ENCODE assay signal across 31 cellular contexts in the genomic region with DNA sequence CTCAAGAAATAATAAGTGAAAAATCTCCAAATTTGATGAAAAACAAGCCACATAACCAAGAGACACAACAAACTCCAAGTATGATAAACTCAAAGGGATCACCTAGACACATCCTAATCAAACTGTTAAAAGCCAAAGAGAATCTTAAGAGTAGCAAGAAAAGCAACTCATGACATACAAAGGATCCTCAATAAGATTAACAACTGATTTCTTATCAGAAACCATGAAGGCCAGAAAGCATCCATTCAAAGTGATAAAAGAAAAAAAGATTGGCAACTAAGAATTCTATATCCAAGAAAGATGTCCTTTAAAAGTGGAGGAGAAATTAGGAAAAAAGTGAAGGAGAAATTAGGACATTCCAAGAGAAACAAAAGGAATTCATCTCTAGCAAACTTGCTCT. TPM values are rescaled to one million over a fixed set of nuclear protein-coding genes. Genes with fewer than 3 reads are reported as not detected.
DNase-seq lines count a peak whose midpoint lies in the region; ATAC-seq and TF ChIP-seq lines count a peak whose summit lies in the region.
"Had no signal": no experiment of that assay in that cellular context is flagged by ENCODE, and none has a peak within 500 bp of the region (broad histone marks: within the 10 kb centered on the region; RNA-seq: fewer than 3 reads in every experiment).

No MANE protein-coding gene starts in this region.

- H3K4me3 Mint-ChIP-seq in activated T-cell treated with anti-CD3 and anti-CD28 coated beads, Interleukin-2, amount 50 U/mL, for 24 hours, result no peak overlapping the region
- H3K4me3 Mint-ChIP-seq in activated T-cell treated with anti-CD3 and anti-CD28 coated beads, Interleukin-2, amount 50 U/mL, for 4 hours, result no peak overlapping the region
- H3K4me3 Mint-ChIP-seq in activated naive CD8-positive, alpha-beta T cell, result peak overlapping the region; percentile 3
- H3K4me3 Mint-ChIP-seq in stimulated activated effector memory CD8-positive, alpha-beta T cell treated with anti-CD3 and anti-CD28 coated beads, Interleukin-12 subunit alpha, Interleukin-12 subunit beta, amount 100 ng/mL, for 72 hours, result no peak overlapping the region
- H3K4me3 Mint-ChIP-seq: B cell; central memory CD8-positive, alpha-beta T cell; memory B cell had no signal

- H3K36me3 ChIP-seq in KMS-11 (ENCODE audit: insufficient read depth), result peaks cover 7% of the 10 kb centered on the region; the same call in 1 of the 2 replicates
- H3K36me3 ChIP-seq: thoracic aorta had no signal

- peaks cover 57% of the 10 kb centered on the region for H3K4me1 ChIP-seq in KMS-11 (ENCODE audit: low read depth, poor library complexity, severe bottlenecking)

- H3K27ac ChIP-seq in KMS-11, result no peak overlapping the region
- H3K27ac ChIP-seq: adrenal gland, right atrium auricular region, thoracic aorta had no signal

- H3K36me3 Mint-ChIP-seq in activated T-cell treated with anti-CD3 and anti-CD28 coated beads, Interleukin-2, amount 50 U/mL, for 24 hours (ENCODE audit: low read depth), result peaks cover 95% of the 10 kb centered on the region
- H3K36me3 Mint-ChIP-seq in activated T-cell treated with anti-CD3 and anti-CD28 coated beads, Interleukin-2, amount 50 U/mL, for 4 hours (ENCODE audit: insufficient read depth), result peaks cover 73% of the 10 kb centered on the region
- peaks cover 53% of the 10 kb centered on the region for H3K36me3 Mint-ChIP-seq in activated naive CD8-positive, alpha-beta T cell
- H3K36me3 Mint-ChIP-seq in stimulated activated effector memory CD8-positive, alpha-beta T cell treated with anti-CD3 and anti-CD28 coated beads, Interleukin-12 subunit alpha, Interleukin-12 subunit beta, amount 100 ng/mL, for 72 hours, result peaks cover 97% of the 10 kb centered on the region

- peaks cover 11% of the 10 kb centered on the region for H3K9me3 Mint-ChIP-seq in activated T-cell treated with anti-CD3 and anti-CD28 coated beads, Interleukin-2, amount 50 U/mL, for 24 hours
- peaks cover 17% of the 10 kb centered on the region for H3K9me3 Mint-ChIP-seq in activated T-cell treated with anti-CD3 and anti-CD28 coated beads, Interleukin-2, amount 50 U/mL, for 4 hours
- H3K9me3 Mint-ChIP-seq in activated naive CD8-positive, alpha-beta T cell (ENCODE audit: low read depth), result peaks cover 11% of the 10 kb centered on the region
- H3K9me3 Mint-ChIP-seq in stimulated activated effector memory CD8-positive, alpha-beta T cell treated with anti-CD3 and anti-CD28 coated beads, Interleukin-12 subunit alpha, Interleukin-12 subunit beta, amount 100 ng/mL, for 72 hours, result peaks cover 3% of the 10 kb centered on the region

- no peak for TF ChIP-seq CTCF in KMS-11 (conservative IDR thresholded peaks at IDR 0.05; ENCODE audit: low read depth, low read length)

- H3K4me1 Mint-ChIP-seq in activated T-cell treated with anti-CD3 and anti-CD28 coated beads, Interleukin-2, amount 50 U/mL, for 24 hours (ENCODE audit: low read depth), result peaks cover 77% of the 10 kb centered on the region
- peaks cover 50% of the 10 kb centered on the region for H3K4me1 Mint-ChIP-seq in activated T-cell treated with anti-CD3 and anti-CD28 coated beads, Interleukin-2, amount 50 U/mL, for 4 hours (ENCODE audit: low read depth)
- H3K4me1 Mint-ChIP-seq in activated naive CD8-positive, alpha-beta T cell (ENCODE audit: low read depth), result peaks cover 72% of the 10 kb centered on the region
- peaks cover 80% of the 10 kb centered on the region for H3K4me1 Mint-ChIP-seq in stimulated activated effector memory CD8-positive, alpha-beta T cell treated with anti-CD3 and anti-CD28 coated beads, Interleukin-12 subunit alpha, Interleukin-12 subunit beta, amount 100 ng/mL, for 72 hours

- H2AFZ ChIP-seq in KMS-11 (ENCODE audit: low read depth), result no peak overlapping the region

- peaks cover 58% of the 10 kb centered on the region for H4K20me1 ChIP-seq in KMS-11 (ENCODE audit: insufficient read depth)

- H3K27ac Mint-ChIP-seq in activated T-cell treated with anti-CD3 and anti-CD28 coated beads, Interleukin-2, amount 50 U/mL, for 24 hours, result peak overlapping the region; percentile 8
- peak overlapping the region; percentile 80 for H3K27ac Mint-ChIP-seq in activated naive CD8-positive, alpha-beta T cell
- peak overlapping the region; percentile 18 for H3K27ac Mint-ChIP-seq in stimulated activated effector memory CD8-positive, alpha-beta T cell treated with anti-CD3 and anti-CD28 coated beads, Interleukin-12 subunit alpha, Interleukin-12 subunit beta, amount 100 ng/mL, for 72 hours
- H3K27ac Mint-ChIP-seq: B cell, memory B cell had no signal

- H3K79me2 ChIP-seq in KMS-11 (ENCODE audit: insufficient read depth, low read depth), result peaks cover 100% of the 10 kb centered on the region

- no peak overlapping the region for H3K9ac ChIP-seq in KMS-11

- no peaks in the 10 kb centered on the region for H3K27me3 ChIP-seq in KMS-11 (ENCODE audit: insufficient read depth, low read depth)
- H3K27me3 ChIP-seq: adrenal gland, right atrium auricular region had no signal

- H3K4me3 ChIP-seq in KMS-11 (IDR thresholded peaks at IDR 0.05; ENCODE audit: insufficient read depth, low read depth, low read length), result no peak overlapping the region
- H3K4me3 ChIP-seq: adrenal gland, right atrium auricular region, thoracic aorta had no signal

- no peaks in the 10 kb centered on the region for H3K27me3 Mint-ChIP-seq in activated T-cell treated with anti-CD3 and anti-CD28 coated beads, Interleukin-2, amount 50 U/mL, for 24 hours
- no peaks in the 10 kb centered on the region for H3K27me3 Mint-ChIP-seq in activated T-cell treated with anti-CD3 and anti-CD28 coated beads, Interleukin-2, amount 50 U/mL, for 4 hours (ENCODE audit: low read depth)
- H3K27me3 Mint-ChIP-seq in activated naive CD8-positive, alpha-beta T cell, result no peaks in the 10 kb centered on the region
- H3K27me3 Mint-ChIP-seq: B cell; central memory CD8-positive, alpha-beta T cell; memory B cell; stimulated activated naive CD8-positive, alpha-beta T cell treated with anti-CD3 and anti-CD28 coated beads, Interleukin-15, amount 100 ng/mL, for 72 hours had no signal

- no peak for DNase-seq in activated T-cell treated with anti-CD3 and anti-CD28 coated beads, Interleukin-2, amount 50 U/mL, for 24 hours
- no peak for DNase-seq in activated T-cell treated with anti-CD3 and anti-CD28 coated beads, Interleukin-2, amount 50 U/mL, for 4 hours
- no peak for DNase-seq in stimulated activated effector memory CD8-positive, alpha-beta T cell treated with anti-CD3 and anti-CD28 coated beads, Interleukin-12 subunit alpha, Interleukin-12 subunit beta, amount 100 ng/mL, for 72 hours (ENCODE audit: low spot score in 2 of 2)
- no peak for DNase-seq in activated gamma-delta T cell (lab: John Stamatoyannopoulos, UW)
- DNase-seq: ACHN; activated CD8-positive, alpha-beta memory T cell treated with anti-CD3 and anti-CD28 coated beads, Interleukin-2, amount 50 U/mL, for 48 hours; activated gamma-delta T cell treated with Interleukin-2 at 50 U/mL for 16 hours; adrenal gland; DMS153; erythroblast; H7; hypothalamus; Kasumi-1; NCI-H1436; NCI-H2081; NCI-H226; NCI-H526 treated with DMSO at 0.1 percent for 48 hours; posterior cingulate gyrus; small intestine; stimulated activated naive CD8-positive, alpha-beta T cell treated with anti-CD3 and anti-CD28 coated beads, Interleukin-15, amount 100 ng/mL, for 72 hours had no signal

- H3K4me2 ChIP-seq in KMS-11, result peak overlapping the region; percentile 11

- ATAC-seq in activated T-cell treated with anti-CD3 and anti-CD28 coated beads, Interleukin-2, amount 50 U/mL, for 4 hours, result no peak
- no peak for ATAC-seq in stimulated activated effector memory CD8-positive, alpha-beta T cell treated with anti-CD3 and anti-CD28 coated beads, Interleukin-12 subunit alpha, Interleukin-12 subunit beta, amount 100 ng/mL, for 72 hours
- ATAC-seq in HG02642 (IDR thresholded peaks at IDR 0.05; ENCODE audit: poor library complexity, unreplicated experiment), result no peak
- ATAC-seq: HepG2; left lobe of liver; Right ventricle myocardium inferior; stimulated activated naive CD8-positive, alpha-beta T cell treated with anti-CD3 and anti-CD28 coated beads, Interleukin-15, amount 100 ng/mL, for 72 hours had no signal

RNA-seq across cellular contexts. Expression of gene CHSY1, which starts 23.5 kb away (rescaled TPM):
- total RNA-seq in activated T-cell treated with anti-CD3 and anti-CD28 coated beads, Interleukin-2, amount 50 U/mL, for 4 hours, result 10 to 100 TPM; 79.7 to 94.4 (median 88.0) TPM

RNA-seq across cellular contexts. Expression of gene SELENOS, which starts 49.0 kb away (rescaled TPM):
- total RNA-seq in activated T-cell treated with anti-CD3 and anti-CD28 coated beads, Interleukin-2, amount 50 U/mL, for 4 hours, result 10 to 100 TPM; 51.8 to 68.1 (median 55.2) TPM

Comparison
In these comparisons a context has a peak if more than half of its experiments do, and no peak if none do; other contexts are left out.
1. H3K27ac Mint-ChIP-seq: peak in every context shown above with its lines; median percentile 80 in activated naive CD8-positive, alpha-beta T cell; 18 in stimulated activated effector memory CD8-positive, alpha-beta T cell treated with anti-CD3 and anti-CD28 coated beads, Interleukin-12 subunit alpha, Interleukin-12 subunit beta, amount 100 ng/mL, for 72 hours; 8 in activated T-cell treated with anti-CD3 and anti-CD28 coated beads, Interleukin-2, amount 50 U/mL, for 24 hours.